Comparison of ENCODE assay signal across 8 cellular contexts in genomic region chr6:24126586-24127192, GRCh38. TPM values are rescaled to one million over a fixed set of nuclear protein-coding genes. Genes with fewer than 3 reads are reported as not detected.
DNase-seq lines count a peak whose midpoint lies in the region; TF ChIP-seq lines count a peak whose summit lies in the region.

No MANE protein-coding gene starts in this region.

- 13% methylated on average over 6 of the region's 6 CpGs for WGBS in mesenchymal stem cell

- no peak overlapping the region for H3K14ac ChIP-seq in mesenchymal stem cell (ENCODE audit: low read length in 2 of 2)

- no peak overlapping the region for H2BK12ac ChIP-seq in mesenchymal stem cell (ENCODE audit: low read length in 2 of 2)

- no peak overlapping the region for H3K4me3 ChIP-seq in HFF-Myc (replicated peaks; ENCODE audit: low read depth, low read length)
- no peak overlapping the region for H3K4me3 ChIP-seq in mesenchymal stem cell (ENCODE audit: insufficient read depth in 1 of 2, low read depth in 1 of 2, low read length in 2 of 2)

- H3K23ac ChIP-seq in mesenchymal stem cell (ENCODE audit: low read length in 2 of 2): no peak overlapping the region

- no peak overlapping the region for H2BK120ac ChIP-seq in mesenchymal stem cell (ENCODE audit: low read depth, low read length)

- TF ChIP-seq CTCF in HFF-Myc (IDR thresholded peaks at IDR 0.05; ENCODE audit: low read depth, low read length, missing control alignments): no peak

- H4K8ac ChIP-seq in mesenchymal stem cell (ENCODE audit: low read length): no peak overlapping the region

- no peak overlapping the region for H3K18ac ChIP-seq in mesenchymal stem cell (ENCODE audit: low read depth in 1 of 2, low read length in 2 of 2)

- no peak overlapping the region for H3K4me2 ChIP-seq in mesenchymal stem cell (ENCODE audit: low read length, poor library complexity, severe bottlenecking)

- no peaks in the 10 kb centered on the region for H3K9me3 ChIP-seq in mesenchymal stem cell (ENCODE audit: control insufficient read depth, low read length)

- peak; percentile 37 for DNase-seq in GM03348 (ENCODE audit: low spot score)
- peak; percentile 20 for DNase-seq in HFF-Myc (ENCODE audit: extremely low read depth, low read depth)
- peak; percentile 89 for DNase-seq in OCI-M1 (lab: John Stamatoyannopoulos, UW)
- peak; percentile 49 for DNase-seq in dermis blood vessel endothelial cell
- DNase-seq in mesenchymal stem cell: peak; percentile 67
- no peak for DNase-seq in NCI-H510A treated with DMSO at 0.1 percent for 48 hours (lab: John Stamatoyannopoulos, UW)
- no peak for DNase-seq in NCI-H1436 treated with DMSO at 0.1 percent for 48 hours (lab: John Stamatoyannopoulos, UW)
- DNase-seq in NK-92 (lab: John Stamatoyannopoulos, UW; ENCODE audit: unreplicated experiment): no peak

- no peak overlapping the region for H2AFZ ChIP-seq in mesenchymal stem cell (ENCODE audit: low read depth, low read length)

- peaks cover 2 to 9% of the 10 kb centered on the region in 2 experiments for H3K27me3 ChIP-seq in mesenchymal stem cell (ENCODE audit: control insufficient read depth in 1 of 2, insufficient read depth in 1 of 2, low read length in 2 of 2)

- no peak overlapping the region for H2AK5ac ChIP-seq in mesenchymal stem cell (ENCODE audit: low read length, severe bottlenecking)

- no peak overlapping the region for H2BK5ac ChIP-seq in mesenchymal stem cell (ENCODE audit: low read depth, low read length, poor library complexity, severe bottlenecking)

- H4K91ac ChIP-seq in mesenchymal stem cell (ENCODE audit: low read length): no peak overlapping the region

- no peak overlapping the region for H2BK15ac ChIP-seq in mesenchymal stem cell (ENCODE audit: low read depth, poor library complexity, severe bottlenecking)

- H3K4me1 ChIP-seq in mesenchymal stem cell (ENCODE audit: control insufficient read depth, insufficient read depth, low read depth, low read length): peaks cover 4% of the 10 kb centered on the region

- H3K9ac ChIP-seq in mesenchymal stem cell (ENCODE audit: low read length): no peak overlapping the region

- H3K4ac ChIP-seq in mesenchymal stem cell (ENCODE audit: low read depth in 1 of 2, low read length in 2 of 2): no peak overlapping the region

- H3K36me3 ChIP-seq in mesenchymal stem cell (ENCODE audit: control insufficient read depth in 1 of 2, insufficient read depth in 2 of 2, low read depth in 1 of 2, low read length in 2 of 2): no peaks in the 10 kb centered on the region

- no peaks in the 10 kb centered on the region for H3K79me1 ChIP-seq in mesenchymal stem cell (replicated peaks; ENCODE audit: low read length, poor library complexity, severe bottlenecking)

- no peak overlapping the region for H3K27ac ChIP-seq in mesenchymal stem cell (ENCODE audit: low read length, poor library complexity, severe bottlenecking)

RNA-seq across cellular contexts. Expression of gene NRSN1, which starts 0.7 kb away (rescaled TPM):
- total RNA-seq in dermis blood vessel endothelial cell: not detected in 2 replicates
- polyA plus RNA-seq in mesenchymal stem cell (2013, experiment 1 of 2): not detected
- not detected for polyA plus RNA-seq in mesenchymal stem cell (2013, experiment 2 of 2)

Comparison
In these comparisons a context has a peak if more than half of its experiments do, and no peak if none do; other contexts are left out.
1. DNase-seq: peak in GM03348 (single experiment), HFF-Myc (single experiment), OCI-M1 (single experiment), dermis blood vessel endothelial cell (single experiment) and mesenchymal stem cell (single experiment); none in NCI-H510A treated with DMSO at 0.1 percent for 48 hours (single experiment), NCI-H1436 treated with DMSO at 0.1 percent for 48 hours (single experiment) and NK-92 (single experiment).